Comparison of ENCODE assay signal across 8 cellular contexts in genomic region chr7:97971990-97972943, GRCh38. TPM values are rescaled to one million over a fixed set of nuclear protein-coding genes. Genes with fewer than 3 reads are reported as not detected.
DNase-seq lines count a peak whose midpoint lies in the region; ATAC-seq and TF ChIP-seq lines count a peak whose summit lies in the region.

No MANE protein-coding gene starts in this region.

- peaks cover 7% of the 10 kb centered on the region for H3K4me1 Mint-ChIP-seq in neural progenitor cell

- peak overlapping the region; percentile 77 for H3K4me2 ChIP-seq in neural progenitor cell

- peak overlapping the region; percentile 64 for H3K27ac ChIP-seq in KOPT-K1 (ENCODE audit: low read depth, low read length, poor library complexity, severe bottlenecking)
- H3K27ac ChIP-seq in neural progenitor cell, result peak overlapping the region; percentile 19

- H3K36me3 ChIP-seq in KOPT-K1 (ENCODE audit: insufficient read depth, low read length) (peaks cover 28% of the 10 kb centered on the region), neural progenitor cell (no peaks in the 10 kb centered on the region)

- H4K20me1 ChIP-seq in neural progenitor cell (ENCODE audit: low read depth), result no peaks in the 10 kb centered on the region

- no peaks in the 10 kb centered on the region for H3K9me3 Mint-ChIP-seq in neural progenitor cell

- H3F3A ChIP-seq in neural progenitor cell (ENCODE audit: low read depth), result peaks cover 7% of the 10 kb centered on the region

- TF ChIP-seq CTCF in fibroblast of villous mesenchyme (IDR thresholded peaks at IDR 0.05; ENCODE audit: insufficient read depth, low read depth, low read length) (peak; percentile 32), neural progenitor cell (IDR thresholded peaks at IDR 0.05) (peak; percentile 18)

- H3K27ac Mint-ChIP-seq in neural progenitor cell, result peak overlapping the region; percentile 92

- peak overlapping the region; percentile 98 for H2AFZ ChIP-seq in neural progenitor cell (replicated peaks)

- H3K9me3 ChIP-seq in KOPT-K1 (ENCODE audit: insufficient read depth, low read length, poor library complexity, severe bottlenecking), result no peaks in the 10 kb centered on the region
- no peaks in the 10 kb centered on the region for H3K9me3 ChIP-seq in neural progenitor cell (ENCODE audit: low read depth)

- H3K4me1 ChIP-seq in neural progenitor cell, result no peaks in the 10 kb centered on the region

- DNase-seq in EL (peak; percentile 75), RPMI8226 (peak; percentile 94), fibroblast of villous mesenchyme (ENCODE audit: low read depth) (peak; percentile 71), neural progenitor cell (ENCODE audit: low spot score) (peak; percentile 63), stromal cell of bone marrow (ENCODE audit: low read depth) (peak; percentile 29)
- DNase-seq in activated effector memory CD4-positive, alpha-beta T cell treated with anti-CD3 and anti-CD28 coated beads, Interleukin-2, amount 50 U/mL, for 16 hours, result peak; percentile 94

- peak; percentile 99 for ATAC-seq in GM21737 (IDR thresholded peaks at IDR 0.05; ENCODE audit: unreplicated experiment)

- peaks cover 28% of the 10 kb centered on the region for H3K79me2 ChIP-seq in neural progenitor cell (ENCODE audit: low read depth)

- peaks cover 2% of the 10 kb centered on the region for H3K36me3 Mint-ChIP-seq in neural progenitor cell

- H3K27me3 ChIP-seq in neural progenitor cell, result no peaks in the 10 kb centered on the region

- H3K9ac ChIP-seq in neural progenitor cell, result peak overlapping the region; percentile 65

- peaks cover 5% of the 10 kb centered on the region for H3K27me3 Mint-ChIP-seq in neural progenitor cell (ENCODE audit: insufficient read depth, low read depth)

- peak overlapping the region; percentile 98 for H3K4me3 Mint-ChIP-seq in neural progenitor cell

- H3K4me3 ChIP-seq in fibroblast of villous mesenchyme (ENCODE audit: low read depth, low read length), result peak overlapping the region; percentile 87
- peak overlapping the region; percentile 75 for H3K4me3 ChIP-seq in neural progenitor cell

RNA-seq across cellular contexts. Expression of gene OCM2, which starts 17.7 kb away (rescaled TPM):
- total RNA-seq in fibroblast of villous mesenchyme (not detected in 2 replicates), neural progenitor cell (ENCODE audit: low replicate concordance) (not detected in 2 replicates)

Comparison
In these comparisons a context has a peak if more than half of its experiments do, and no peak if none do; other contexts are left out.
1. Peak in every context shown above with its lines: DNase-seq, ATAC-seq, H3K4me3 ChIP-seq and H3K27ac ChIP-seq.
2. DNase-seq: peak in every context shown above with its lines; median percentile 94 in RPMI8226; 94 in activated effector memory CD4-positive, alpha-beta T cell treated with anti-CD3 and anti-CD28 coated beads, Interleukin-2, amount 50 U/mL, for 16 hours; 75 in EL; 71 in fibroblast of villous mesenchyme; 63 in neural progenitor cell; 29 in stromal cell of bone marrow.